In genomic region chr11:1401656-1402221, GRCh38 we compare ENCODE assay signal across 8 cellular contexts. TPM values are rescaled to one million over a fixed set of nuclear protein-coding genes. Genes with fewer than 3 reads are reported as not detected.
DNase-seq lines count a peak whose midpoint lies in the region; ATAC-seq and TF ChIP-seq lines count a peak whose summit lies in the region.

No MANE protein-coding gene starts in this region.

- H2BK15ac ChIP-seq in IMR-90 (ENCODE audit: low read depth, low read length): no peak overlapping the region

- H3K4me3 Mint-ChIP-seq in CD8-positive, alpha-beta memory T cell: no peak overlapping the region
- H3K4me3 Mint-ChIP-seq in memory B cell: no peak overlapping the region

- CTCF ChIA-PET in CD8-positive, alpha-beta memory T cell (lab: Charles Lee): no interaction called here
- CTCF ChIA-PET in IMR-90 (lab: Yijun Ruan, JAX): no interaction called here

- no peak overlapping the region for H3K23ac ChIP-seq in IMR-90 (ENCODE audit: low read depth, low read length)

- no peak overlapping the region for H3K4me2 ChIP-seq in IMR-90 (ENCODE audit: low read depth, low read length)

- TF ChIP-seq CTCF in IMR-90 (conservative IDR thresholded peaks at IDR 0.05; ENCODE audit: low read depth, low read length): no peak

- peak in 3 of 5 donors; percentile 37 to 62 (median 41) for DNase-seq in CD8-positive, alpha-beta memory T cell
- DNase-seq in IMR-90: peak; percentile 48
- DNase-seq in UCSD-AML1 (lab: John Stamatoyannopoulos, UW; ENCODE audit: unreplicated experiment): peak; percentile 67
- peak; percentile 88 for DNase-seq in ecto neural progenitor cell (ENCODE audit: low spot score)
- DNase-seq in memory B cell (ENCODE audit: low spot score in 2 of 2): peak in 1 of 2 donors; percentile 52
- peak; percentile 74 for DNase-seq in ureter (ENCODE audit: low spot score)

- H3K18ac ChIP-seq in IMR-90 (ENCODE audit: low read depth, low read length): no peak overlapping the region

- in situ Hi-C loops in IMR-90 (cut with MboI; ENCODE audit: low sequenced_read_pairs): no loop called here

- no peak overlapping the region for H4K8ac ChIP-seq in IMR-90 (ENCODE audit: low read depth in 2 of 2, low read length in 2 of 2)

- dilution Hi-C loops in IMR-90 (cut with HindIII; ENCODE audit: low sequenced_read_pairs, unreplicated experiment): no loop called here

- no peak for TF ChIP-seq POLR2A in IMR-90 (IDR thresholded peaks at IDR 0.05; ENCODE audit: low read depth, low read length)

- H2BK20ac ChIP-seq in IMR-90 (ENCODE audit: low read depth, low read length): no peak overlapping the region

- H2AK9ac ChIP-seq in IMR-90 (replicated peaks; ENCODE audit: low read depth, low read length, poor library complexity): no peak overlapping the region

- no peaks in the 10 kb centered on the region for H3K9me1 ChIP-seq in IMR-90 (ENCODE audit: insufficient read depth, low read length)

- H3K9me3 ChIP-seq in CD8-positive, alpha-beta memory T cell (ENCODE audit: low read length): no peaks in the 10 kb centered on the region
- H3K9me3 ChIP-seq in IMR-90 (ENCODE audit: control insufficient read depth, insufficient read depth, low read length): no peaks in the 10 kb centered on the region

- H3K4me3 ChIP-seq in CD8-positive, alpha-beta memory T cell (ENCODE audit: low read length): no peak overlapping the region
- no peak overlapping the region for H3K4me3 ChIP-seq in IMR-90 (ENCODE audit: insufficient read depth, low read depth, low read length)

- H3K4ac ChIP-seq in IMR-90 (ENCODE audit: low read depth, low read length): no peak overlapping the region

- no peaks in the 10 kb centered on the region for H3K79me1 ChIP-seq in IMR-90 (ENCODE audit: low read depth in 1 of 2, low read length in 2 of 2)

- H3K56ac ChIP-seq in IMR-90 (ENCODE audit: extremely low read depth, insufficient read depth, low read length): no peak overlapping the region

- H3K4me1 ChIP-seq in CD8-positive, alpha-beta memory T cell (ENCODE audit: insufficient read depth, low read length): no peaks in the 10 kb centered on the region
- H3K4me1 ChIP-seq in IMR-90 (ENCODE audit: control insufficient read depth, insufficient read depth, low read length): no peaks in the 10 kb centered on the region

- 30% methylated on average over 7 of the region's 23 CpGs; no CpG with 5 or more reads in 1 of the 2 experiments for WGBS in IMR-90 (ENCODE audit: extremely low coverage in 2 of 2, insufficient read length in 1 of 2), 2 experiments

- no peaks in the 10 kb centered on the region for H3K27me3 ChIP-seq in CD8-positive, alpha-beta memory T cell (ENCODE audit: insufficient read depth, low read length, poor library complexity, severe bottlenecking)
- H3K27me3 ChIP-seq in IMR-90 (ENCODE audit: control insufficient read depth, insufficient read depth, low read length): peaks cover 9% of the 10 kb centered on the region; the same call in 1 of the 2 replicates

- H2BK5ac ChIP-seq in IMR-90 (ENCODE audit: low read depth, low read length, poor library complexity, severe bottlenecking): no peak overlapping the region

- no peaks in the 10 kb centered on the region for H3K4me1 Mint-ChIP-seq in CD8-positive, alpha-beta memory T cell
- H3K4me1 Mint-ChIP-seq in memory B cell: no peaks in the 10 kb centered on the region

- BruUV-seq in IMR-90 (replicated peaks; lab: Mats Ljungman, UMichigan): no TSS peak

- H3K36me3 Mint-ChIP-seq in CD8-positive, alpha-beta memory T cell: no peaks in the 10 kb centered on the region
- no peaks in the 10 kb centered on the region for H3K36me3 Mint-ChIP-seq in memory B cell

- peak; percentile 95 for ATAC-seq in IMR-90 (ENCODE audit: low read depth)
- ATAC-seq in memory B cell (ENCODE audit: low read depth): peak; percentile 50
- no peak for ATAC-seq in GM21576 (IDR thresholded peaks at IDR 0.05; ENCODE audit: unreplicated experiment)
- ATAC-seq in GM21528 (IDR thresholded peaks at IDR 0.05; ENCODE audit: low FRiP score, unreplicated experiment): no peak

- peaks cover 6 to 9% of the 10 kb centered on the region in 2 donors for H3K27me3 Mint-ChIP-seq in CD8-positive, alpha-beta memory T cell
- H3K27me3 Mint-ChIP-seq in memory B cell: peaks cover 8% of the 10 kb centered on the region

- no peak overlapping the region for H2BK120ac ChIP-seq in IMR-90 (ENCODE audit: low read depth, low read length)

- intact Hi-C loops in IMR-90 (cut with micrococcal nuclease): no loop called here

- H3K27ac ChIP-seq in CD8-positive, alpha-beta memory T cell (ENCODE audit: low read depth, low read length): no peak overlapping the region
- H3K27ac ChIP-seq in IMR-90 (ENCODE audit: insufficient read depth, low read length): no peak overlapping the region

- peaks cover 7% of the 10 kb centered on the region; the same call in 1 of the 2 replicates for H4K20me1 ChIP-seq in IMR-90 (ENCODE audit: insufficient read depth, low read length)

- no peak overlapping the region for H3K27ac Mint-ChIP-seq in CD8-positive, alpha-beta memory T cell
- H3K27ac Mint-ChIP-seq in memory B cell: no peak overlapping the region

- no peak overlapping the region for H2AFZ ChIP-seq in IMR-90 (replicated peaks; ENCODE audit: low read length, poor library complexity)

- peak; percentile 29 for TF ChIP-seq RAD21 in IMR-90 (IDR thresholded peaks at IDR 0.05; ENCODE audit: low read length)

- H3K9me3 Mint-ChIP-seq in CD8-positive, alpha-beta memory T cell: no peaks in the 10 kb centered on the region
- H3K9me3 Mint-ChIP-seq in memory B cell: no peaks in the 10 kb centered on the region

- no peak overlapping the region for H2AK5ac ChIP-seq in IMR-90 (ENCODE audit: low read depth, low read length)

- H4K5ac ChIP-seq in IMR-90 (ENCODE audit: low read depth, low read length): no peak overlapping the region

- no peaks in the 10 kb centered on the region for H3K36me3 ChIP-seq in CD8-positive, alpha-beta memory T cell (ENCODE audit: insufficient read depth, low read length)
- H3K36me3 ChIP-seq in IMR-90 (ENCODE audit: control insufficient read depth, insufficient read depth, low read length): no peaks in the 10 kb centered on the region

- no peak overlapping the region for H4K91ac ChIP-seq in IMR-90 (ENCODE audit: insufficient read depth, low read depth, low read length)

- POLR2A ChIA-PET in CD8-positive, alpha-beta memory T cell (lab: Charles Lee): no interaction called here
- POLR2A ChIA-PET in IMR-90 (lab: Charles Lee; ENCODE audit: unreplicated experiment): no interaction called here

- no peak overlapping the region for H3K9ac ChIP-seq in IMR-90 (ENCODE audit: low read depth, low read length)

- no peak overlapping the region for H3K14ac ChIP-seq in IMR-90 (replicated peaks; ENCODE audit: low read depth, low read length)

TF ChIP-seq in IMR-90, 13 proteins besides CTCF, POLR2A, EP300 and RAD21:
- TF ChIP-seq FOS (IDR thresholded peaks at IDR 0.05; ENCODE audit: low read depth, low read length): no peak
- TF ChIP-seq, protein P1, sequence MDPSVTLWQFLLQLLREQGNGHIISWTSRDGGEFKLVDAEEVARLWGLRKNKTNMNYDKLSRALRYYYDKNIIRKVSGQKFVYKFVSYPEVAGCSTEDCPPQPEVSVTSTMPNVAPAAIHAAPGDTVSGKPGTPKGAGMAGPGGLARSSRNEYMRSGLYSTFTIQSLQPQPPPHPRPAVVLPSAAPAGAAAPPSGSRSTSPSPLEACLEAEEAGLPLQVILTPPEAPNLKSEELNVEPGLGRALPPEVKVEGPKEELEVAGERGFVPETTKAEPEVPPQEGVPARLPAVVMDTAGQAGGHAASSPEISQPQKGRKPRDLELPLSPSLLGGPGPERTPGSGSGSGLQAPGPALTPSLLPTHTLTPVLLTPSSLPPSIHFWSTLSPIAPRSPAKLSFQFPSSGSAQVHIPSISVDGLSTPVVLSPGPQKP (IDR thresholded peaks at IDR 0.05; ENCODE audit: borderline replicate concordance, low read depth, low read length): no peak
- TF ChIP-seq, protein P2, sequence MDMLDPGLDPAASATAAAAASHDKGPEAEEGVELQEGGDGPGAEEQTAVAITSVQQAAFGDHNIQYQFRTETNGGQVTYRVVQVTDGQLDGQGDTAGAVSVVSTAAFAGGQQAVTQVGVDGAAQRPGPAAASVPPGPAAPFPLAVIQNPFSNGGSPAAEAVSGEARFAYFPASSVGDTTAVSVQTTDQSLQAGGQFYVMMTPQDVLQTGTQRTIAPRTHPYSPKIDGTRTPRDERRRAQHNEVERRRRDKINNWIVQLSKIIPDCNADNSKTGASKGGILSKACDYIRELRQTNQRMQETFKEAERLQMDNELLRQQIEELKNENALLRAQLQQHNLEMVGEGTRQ (IDR thresholded peaks at IDR 0.05; ENCODE audit: low read depth, low read length): no peak
- TF ChIP-seq MXI1 (IDR thresholded peaks at IDR 0.05; ENCODE audit: borderline replicate concordance, low read depth, low read length): peak; percentile 16; the same call in 1 of the 2 replicates
- TF ChIP-seq MAFK (IDR thresholded peaks at IDR 0.05; ENCODE audit: low read depth, low read length): no peak
- no peak for TF ChIP-seq NFE2L2 (IDR thresholded peaks at IDR 0.05; ENCODE audit: low read depth, low read length)
- TF ChIP-seq RFX5 (IDR thresholded peaks at IDR 0.05; ENCODE audit: low read depth, low read length): no peak
- TF ChIP-seq SMC3 (IDR thresholded peaks at IDR 0.05; ENCODE audit: low read depth, low read length): peak; percentile 11; the same call in 1 of the 2 replicates
- TF ChIP-seq RCOR1 (IDR thresholded peaks at IDR 0.05; ENCODE audit: insufficient replicate concordance, low read length): no peak
- TF ChIP-seq CEBPB (IDR thresholded peaks at IDR 0.05; ENCODE audit: low read depth, low read length): no peak
- TF ChIP-seq CHD1 (IDR thresholded peaks at IDR 0.05; ENCODE audit: low read depth, low read length): no peak
- TF ChIP-seq MAZ (IDR thresholded peaks at IDR 0.05; ENCODE audit: borderline replicate concordance, low read depth, low read length): peak; percentile 54; the same call in 1 of the 2 replicates
- no peak for TF ChIP-seq BHLHE40 (IDR thresholded peaks at IDR 0.05; ENCODE audit: low read depth, low read length)

RNA-seq across cellular contexts. Expression of gene BRSK2, which starts 12.0 kb away (rescaled TPM):
- under 1 TPM; 0.35 to 0.59 TPM for total RNA-seq in CD8-positive, alpha-beta memory T cell
- polyA plus RNA-seq in CD8-positive, alpha-beta memory T cell: 0.23 TPM
- total RNA-seq in IMR-90 (2012; rRNA removed) (under 0.01 and 0.18 TPM in 2 replicates), ureter (1.7 TPM)
- 0.55 and 0.62 TPM in 2 replicates for polyA plus RNA-seq in IMR-90 (2012; rRNA removed)
- polyA plus RNA-seq in IMR-90 (2012; cell fraction: cytosol; rRNA removed): 0.22 and 0.35 TPM in 2 replicates
- 2.7 and 3.6 TPM in 2 replicates for polyA plus RNA-seq in IMR-90 (2012; cell fraction: nucleus; rRNA removed; ENCODE audit: low replicate concordance)

Comparison
In these comparisons a context has a peak if more than half of its experiments do, and no peak if none do; other contexts are left out.
1. ATAC-seq: peak in IMR-90 (single experiment) and memory B cell (single experiment); none in GM21576 (single experiment) and GM21528 (single experiment).